ENCODE assay signal across 8 cellular contexts in genomic region chr19:36169084-36169760, GRCh38. TPM values are rescaled to one million over a fixed set of nuclear protein-coding genes. Genes with fewer than 3 reads are reported as not detected.
DNase-seq lines count a peak whose midpoint lies in the region; ATAC-seq, FAIRE-seq and TF ChIP-seq lines count a peak whose summit lies in the region.

No MANE protein-coding gene starts in this region.

- ATAC-seq in GM23338 (no peak), psoas muscle (peak in 1 of 4 donors; percentile 6)
- no peak for ATAC-seq in naive thymus-derived CD8-positive, alpha-beta T cell

- no peak overlapping the region for H4K5ac ChIP-seq in H1 (ENCODE audit: insufficient read length, low read depth, low read length)

- H3K27me3 Mint-ChIP-seq in GM23338 (ENCODE audit: insufficient read depth, low read depth, poor library complexity): peaks cover 12% of the 10 kb centered on the region
- H3K27me3 Mint-ChIP-seq in endodermal cell (ENCODE audit: insufficient read depth): no peaks in the 10 kb centered on the region
- H3K27me3 Mint-ChIP-seq in naive thymus-derived CD8-positive, alpha-beta T cell: no peaks in the 10 kb centered on the region

- intact Hi-C loops in psoas muscle (cut with DNase I): no loop called here

- POLR2A ChIA-PET in H1 (lab: Charles Lee; ENCODE audit: partially characterized antibody): interaction anchor here (0.7 to 7.9 kb wide), 8 partner anchors 8 to 54 kb away, joined by 3 to 45 read pairs (median 5); partner anchors contain the start of genes CAPNS1, POLR2I and TBCB
- POLR2A ChIA-PET in naive thymus-derived CD8-positive, alpha-beta T cell (lab: Charles Lee): interaction anchor here (0.5 to 1.3 kb wide), 4 partner anchors 41 to 271 kb away, joined by 3 to 10 read pairs (median 4); no protein-coding TSS in a partner anchor

- H3K36me3 ChIP-seq in GM23338 (ENCODE audit: insufficient read depth): no peaks in the 10 kb centered on the region
- no peaks in the 10 kb centered on the region for H3K36me3 ChIP-seq in H1 (ENCODE audit: control insufficient read depth in 2 of 4, insufficient read depth in 4 of 4, low read length in 3 of 4)
- peaks cover 0 to 5% of the 10 kb centered on the region in 2 donors for H3K36me3 ChIP-seq in psoas muscle (ENCODE audit: insufficient read depth in 1 of 2, low read depth in 1 of 2)
- peaks cover 9% of the 10 kb centered on the region for H3K36me3 ChIP-seq in endodermal cell (ENCODE audit: control insufficient read depth, insufficient read depth, low read length)

- no peaks in the 10 kb centered on the region for H3K27me3 ChIP-seq in GM23338 (ENCODE audit: insufficient read depth)
- H3K27me3 ChIP-seq in H1 (replicated peaks in 1 of 4; ENCODE audit: control insufficient read depth in 3 of 4, extremely low read depth in 1 of 4, insufficient read depth in 3 of 4, low read length in 3 of 4): no peaks in the 10 kb centered on the region
- H3K27me3 ChIP-seq in psoas muscle (ENCODE audit: insufficient read depth in 3 of 3, low read length in 2 of 3): no peaks in the 10 kb centered on the region
- H3K27me3 ChIP-seq in endodermal cell (ENCODE audit: control insufficient read depth, insufficient read depth, low read length, poor library complexity, severe bottlenecking): no peaks in the 10 kb centered on the region

- no peaks in the 10 kb centered on the region for H3K9me3 ChIP-seq in H1 (ENCODE audit: insufficient read depth in 2 of 2, low read depth in 1 of 2, low read length in 1 of 2)
- H3K9me3 ChIP-seq in psoas muscle: no peaks in the 10 kb centered on the region
- no peaks in the 10 kb centered on the region for H3K9me3 ChIP-seq in endodermal cell (ENCODE audit: control insufficient read depth, low read length)

- H3K79me1 ChIP-seq in H1 (ENCODE audit: low read depth, low read length): no peaks in the 10 kb centered on the region

- TF ChIP-seq RAD21 in H1 (IDR thresholded peaks at IDR 0.05 in 1 of 2, conservative IDR thresholded peaks at IDR 0.05 in 1 of 2; ENCODE audit: low read depth in 2 of 2, low read length in 2 of 2): no peak

- H3K27ac Mint-ChIP-seq in GM23338 (no peak overlapping the region), endodermal cell (no peak overlapping the region)
- H3K27ac Mint-ChIP-seq in naive thymus-derived CD8-positive, alpha-beta T cell: peak overlapping the region in 1 of 10 donors; percentile 22

- no peaks in the 10 kb centered on the region for H3K9me2 ChIP-seq in GM23338 (ENCODE audit: insufficient read depth)

- H2BK15ac ChIP-seq in H1 (ENCODE audit: low read length): no peak overlapping the region

- H3K23me2 ChIP-seq in H1 (ENCODE audit: low read depth, low read length): no peaks in the 10 kb centered on the region

- H3K4me1 Mint-ChIP-seq in GM23338 (0 out of 3 replicates have a peak, but pooled peaks cover 3% of the 10 kb centered on the region), endodermal cell (no peaks in the 10 kb centered on the region)
- H3K4me1 Mint-ChIP-seq in naive thymus-derived CD8-positive, alpha-beta T cell: peaks cover 0 to 4% (median 2%) of the 10 kb centered on the region in 4 donors

- H4K91ac ChIP-seq in H1 (replicated peaks; ENCODE audit: insufficient read length, low read length): no peak overlapping the region

- H4K8ac ChIP-seq in H1 (ENCODE audit: extremely low read depth, insufficient read depth, low read length): no peak overlapping the region

- H3K4me2 ChIP-seq in GM23338 (no peak overlapping the region), H1 (ENCODE audit: insufficient read depth in 1 of 2, low read depth in 2 of 2, low read length in 2 of 2) (no peak overlapping the region)

- no peak overlapping the region for H3K9ac ChIP-seq in H1 (replicated peaks in 1 of 4; ENCODE audit: extremely low read depth in 1 of 4, low read depth in 3 of 4, low read length in 3 of 4)
- H3K9ac ChIP-seq in endodermal cell (ENCODE audit: extremely low read depth, low read length, poor library complexity, severe bottlenecking): no peak overlapping the region

- DNase-seq in GM23338 (ENCODE audit: low spot score): peak; percentile 11
- DNase-seq in NCI-H2171 treated with DMSO at 0.1 percent for 48 hours (lab: John Stamatoyannopoulos, UW): peak; percentile 87
- no peak for DNase-seq in H1 (ENCODE audit: low read depth in 1 of 2, low spot score in 2 of 2)
- no peak for DNase-seq in psoas muscle
- no peak for DNase-seq in endodermal cell
- DNase-seq in NCI-H446 treated with DMSO at 0.1 percent for 48 hours (lab: John Stamatoyannopoulos, UW): no peak
- DNase-seq in naive thymus-derived CD8-positive, alpha-beta T cell: no peak
- no peak for DNase-seq in medulla oblongata (ENCODE audit: extremely low spot score)

- H3K27ac ChIP-seq in GM23338 (ENCODE audit: low read depth): no peak overlapping the region; the same call in 1 of the 2 replicates
- no peak overlapping the region for H3K27ac ChIP-seq in H1 (ENCODE audit: low read depth, low read length)
- H3K27ac ChIP-seq in psoas muscle: peak overlapping the region; percentile 39
- no peak overlapping the region for H3K27ac ChIP-seq in endodermal cell (ENCODE audit: low read depth, low read length)

- H2BK20ac ChIP-seq in H1 (ENCODE audit: low read length): no peak overlapping the region

- H2AK5ac ChIP-seq in H1 (ENCODE audit: low read depth, low read length): no peak overlapping the region

- H3K79me2 ChIP-seq in GM23338 (replicated peaks; ENCODE audit: insufficient read depth) (no peaks in the 10 kb centered on the region), H1 (ENCODE audit: control insufficient read depth in 1 of 2, insufficient read depth in 2 of 2, low read length in 2 of 2) (no peaks in the 10 kb centered on the region)

- H2BK12ac ChIP-seq in H1 (ENCODE audit: low read depth, low read length): peak overlapping the region; percentile 75; the same call in 1 of the 2 replicates

- TF ChIP-seq CTCF in GM23338 (conservative IDR thresholded peaks at IDR 0.05; ENCODE audit: low read depth in 2 of 2) (no peak), H1 (IDR thresholded peaks at IDR 0.05; ENCODE audit: control extremely low read depth in 1 of 3, insufficient read depth in 1 of 3, low read depth in 1 of 3, low read length in 3 of 3) (no peak), psoas muscle (IDR thresholded peaks at IDR 0.05) (no peak), endodermal cell (conservative IDR thresholded peaks at IDR 0.05) (no peak)

- H2BK120ac ChIP-seq in H1 (replicated peaks; ENCODE audit: low read depth, low read length): no peak overlapping the region

- 86% methylated on average over 9 of the region's 9 CpGs; no CpG with 5 or more reads in 1 of the 2 experiments for WGBS in H1 (ENCODE audit: extremely low coverage in 1 of 2, insufficient coverage in 1 of 2, insufficient read length in 1 of 2, insufficient replicate concordance in 2 of 2, low coverage in 1 of 2, low lambda C conversion rate in 2 of 2, missing lambda C conversion rate in 1 of 2), 2 experiments
- WGBS in psoas muscle, 3 donors: 22 to 28% (median 25%) methylated on average over 9 of the region's 9 CpGs
- 88 to 92% methylated on average over 6 to 9 of the region's 9 CpGs for WGBS in endodermal cell (ENCODE audit: insufficient coverage in 1 of 2, insufficient read length in 1 of 2), 2 experiments

- no peak for TF ChIP-seq EP300 in H1 (IDR thresholded peaks at IDR 0.05; ENCODE audit: borderline replicate concordance in 1 of 2, low read depth in 2 of 2, low read length in 2 of 2)

- peaks cover 11% of the 10 kb centered on the region; the same call in 1 of the 2 replicates for H3F3A ChIP-seq in GM23338 (replicated peaks; ENCODE audit: low read depth)

- H2AFZ ChIP-seq in GM23338 (no peak overlapping the region), H1 (ENCODE audit: low read length) (no peak overlapping the region)

- H3K4me3 ChIP-seq in GM23338 (no peak overlapping the region), H1 (ENCODE audit: extremely low read depth in 1 of 4, insufficient read depth in 2 of 4, low read depth in 3 of 4, low read length in 4 of 4) (no peak overlapping the region; a peak in 1 of 8 replicates), psoas muscle (no peak overlapping the region), endodermal cell (ENCODE audit: low read length) (no peak overlapping the region)

- no peak overlapping the region for H3K4ac ChIP-seq in H1 (replicated peaks; ENCODE audit: insufficient read length, low read depth, low read length)

- H3K56ac ChIP-seq in H1 (replicated peaks; ENCODE audit: insufficient read length, low read depth, low read length): no peak overlapping the region

- H3K18ac ChIP-seq in H1 (ENCODE audit: extremely low read depth, low read length): no peak overlapping the region

- no peak for FAIRE-seq in H1 (lab: Jason Lieb, UNC)

- H3K4me1 ChIP-seq in GM23338 (ENCODE audit: insufficient read depth): no peaks in the 10 kb centered on the region
- H3K4me1 ChIP-seq in H1 (replicated peaks in 1 of 4; ENCODE audit: control insufficient read depth in 3 of 4, insufficient read depth in 4 of 4, low read length in 3 of 4): no peaks in the 10 kb centered on the region
- H3K4me1 ChIP-seq in psoas muscle: peaks cover 4% of the 10 kb centered on the region
- no peaks in the 10 kb centered on the region for H3K4me1 ChIP-seq in endodermal cell (ENCODE audit: control insufficient read depth, insufficient read depth, low read length)

- no peak overlapping the region for H3K23ac ChIP-seq in H1 (ENCODE audit: insufficient read length)

- H2BK5ac ChIP-seq in H1 (ENCODE audit: low read depth, low read length): no peak overlapping the region

- no peak overlapping the region for H3K14ac ChIP-seq in H1 (ENCODE audit: insufficient read length)

- no peaks in the 10 kb centered on the region for H3K36me3 Mint-ChIP-seq in GM23338 (ENCODE audit: low read depth)
- H3K36me3 Mint-ChIP-seq in endodermal cell (ENCODE audit: low read depth): peaks cover 9% of the 10 kb centered on the region
- no peaks in the 10 kb centered on the region for H3K36me3 Mint-ChIP-seq in naive thymus-derived CD8-positive, alpha-beta T cell

- TF ChIP-seq POLR2A in H1 (IDR thresholded peaks at IDR 0.05; ENCODE audit: control extremely low read depth in 1 of 2, low read depth in 2 of 2, low read length in 2 of 2): no peak

- CTCF ChIA-PET in H1 (lab: Charles Lee; ENCODE audit: partially characterized antibody): interaction anchor here (0.7 to 13.5 kb wide), 10 partner anchors 8 to 274 kb away, joined by 3 to 157 read pairs (median 4); partner anchors contain the start of genes CAPNS1 and ZFP14

- H3K9me3 Mint-ChIP-seq in GM23338 (no peaks in the 10 kb centered on the region), endodermal cell (no peaks in the 10 kb centered on the region)
- no peaks in the 10 kb centered on the region for H3K9me3 Mint-ChIP-seq in naive thymus-derived CD8-positive, alpha-beta T cell

- H4K20me1 ChIP-seq in GM23338 (replicated peaks; ENCODE audit: insufficient read depth) (no peaks in the 10 kb centered on the region), H1 (replicated peaks in 1 of 2; ENCODE audit: control insufficient read depth in 1 of 2, insufficient read depth in 2 of 2, low read length in 2 of 2) (no peaks in the 10 kb centered on the region)

- no peak overlapping the region for H3K4me3 Mint-ChIP-seq in GM23338
- H3K4me3 Mint-ChIP-seq in endodermal cell: no peak overlapping the region
- no peak overlapping the region for H3K4me3 Mint-ChIP-seq in naive thymus-derived CD8-positive, alpha-beta T cell

RNA-seq across cellular contexts. Expression of gene COX7A1, which starts 17.0 kb away (rescaled TPM):
- 0.52 TPM in 1 of 2 replicates, not detected in the other for total RNA-seq in GM23338 (2014; rRNA removed; shearing (Covaris generic))
- 5.5 and 6.3 TPM in 2 replicates for polyA plus RNA-seq in GM23338 (2016; fragmentation: Nextera tagmentation; extraction: Ambion mirVana)
- total RNA-seq in H1 (2021; fragmentation: NEBNext Ultra II Directional; extraction: Animal tissue kit (Norgen Biotek cat#: 25700)): 0.60 and 0.75 TPM in 2 replicates
- 0.60 and 0.96 TPM in 2 replicates for polyA plus RNA-seq in H1 (2011; rRNA removed)
- 0.43 TPM for polyA plus RNA-seq in H1 (2011; cell fraction: cytosol; rRNA removed)
- polyA plus RNA-seq in H1 (2011; cell fraction: nucleus; rRNA removed): 1.9 TPM
- polyA plus RNA-seq in H1 (2012, experiment 1 of 2): 0.88 to 23.4 TPM (median 2.0 TPM) in 4 replicates
- polyA plus RNA-seq in H1 (2012, experiment 2 of 2): 0.43 TPM
- 0.93 TPM for polyA plus RNA-seq in H1 (2013, experiment 1 of 2)
- 0.96 TPM for polyA plus RNA-seq in H1 (2013, experiment 2 of 2)
- polyA minus RNA-seq in H1 (2011; rRNA and poly(A)+ RNA removed): not detected in 2 replicates
- not detected for polyA minus RNA-seq in H1 (2011; cell fraction: cytosol; rRNA and poly(A)+ RNA removed)
- not detected for polyA minus RNA-seq in H1 (2011; cell fraction: nucleus; rRNA and poly(A)+ RNA removed)
- total RNA-seq in psoas muscle: 1,000 to 10,000 TPM; 1,453 to 1,741 (median 1,623) TPM
- polyA plus RNA-seq in psoas muscle: 1,000 to 10,000 TPM in 1 of 3 donors, 100 to 1,000 TPM in 2; 571 to 1,031 (median 717) TPM
- 1 to 10 TPM; 1.4 to 2.4 TPM for total RNA-seq in endodermal cell
- polyA plus RNA-seq in endodermal cell (2013, experiment 1 of 2): not detected
- not detected for polyA plus RNA-seq in endodermal cell (2013, experiment 2 of 2)
- not detected for total RNA-seq in naive thymus-derived CD8-positive, alpha-beta T cell
- polyA plus RNA-seq in naive thymus-derived CD8-positive, alpha-beta T cell: not detected

RNA-seq across cellular contexts. Expression of gene CAPNS1, which starts 29.4 kb away (rescaled TPM):
- total RNA-seq in GM23338 (2014; rRNA removed; shearing (Covaris generic)): 112 and 123 TPM in 2 replicates
- polyA plus RNA-seq in GM23338 (2016; fragmentation: Nextera tagmentation; extraction: Ambion mirVana): 227 and 230 TPM in 2 replicates
- 382 and 386 TPM in 2 replicates for total RNA-seq in H1 (2021; fragmentation: NEBNext Ultra II Directional; extraction: Animal tissue kit (Norgen Biotek cat#: 25700))
- 438 and 448 TPM in 2 replicates for polyA plus RNA-seq in H1 (2011; rRNA removed)
- 311 TPM for polyA plus RNA-seq in H1 (2011; cell fraction: cytosol; rRNA removed)
- 321 TPM for polyA plus RNA-seq in H1 (2011; cell fraction: nucleus; rRNA removed)
- polyA plus RNA-seq in H1 (2012, experiment 1 of 2): 410 to 468 TPM (median 461 TPM) in 4 replicates
- 404 TPM for polyA plus RNA-seq in H1 (2012, experiment 2 of 2)
- 301 TPM for polyA plus RNA-seq in H1 (2013, experiment 1 of 2)
- 319 TPM for polyA plus RNA-seq in H1 (2013, experiment 2 of 2)
- 347 and 394 TPM in 2 replicates for polyA minus RNA-seq in H1 (2011; rRNA and poly(A)+ RNA removed)
- polyA minus RNA-seq in H1 (2011; cell fraction: cytosol; rRNA and poly(A)+ RNA removed): 167 TPM
- polyA minus RNA-seq in H1 (2011; cell fraction: nucleus; rRNA and poly(A)+ RNA removed): 90.7 TPM
- total RNA-seq in psoas muscle: 100 to 1,000 TPM; 465 to 626 (median 571) TPM
- polyA plus RNA-seq in psoas muscle: 100 to 1,000 TPM; 464 to 484 (median 475) TPM
- 100 to 1,000 TPM; 633 to 714 TPM for total RNA-seq in endodermal cell
- 405 TPM for polyA plus RNA-seq in endodermal cell (2013, experiment 1 of 2)
- 436 TPM for polyA plus RNA-seq in endodermal cell (2013, experiment 2 of 2)
- 100 to 1,000 TPM; 228 to 239 TPM for total RNA-seq in naive thymus-derived CD8-positive, alpha-beta T cell
- 100 to 1,000 TPM in 1 of 3 donors, 10 to 100 TPM in 2; 93.4 to 137 (median 100.0) TPM for polyA plus RNA-seq in naive thymus-derived CD8-positive, alpha-beta T cell

RNA-seq across cellular contexts. Expression of gene ZNF565, which starts 45.2 kb away (rescaled TPM):
- total RNA-seq in GM23338 (2014; rRNA removed; shearing (Covaris generic)): 2.4 TPM in 2 replicates
- polyA plus RNA-seq in GM23338 (2016; fragmentation: Nextera tagmentation; extraction: Ambion mirVana) (1.9 and 3.2 TPM in 2 replicates), H1 (2011; rRNA removed) (0.42 and 0.89 TPM in 2 replicates), psoas muscle (1 to 10 TPM; 3.1 to 6.0 (median 3.6) TPM)
- 2.7 and 3.1 TPM in 2 replicates for total RNA-seq in H1 (2021; fragmentation: NEBNext Ultra II Directional; extraction: Animal tissue kit (Norgen Biotek cat#: 25700))
- 1.3 TPM for polyA plus RNA-seq in H1 (2011; cell fraction: cytosol; rRNA removed)
- polyA plus RNA-seq in H1 (2011; cell fraction: nucleus; rRNA removed): 0.76 TPM
- 1.8 to 2.5 TPM (median 2.2 TPM) in 4 replicates for polyA plus RNA-seq in H1 (2012, experiment 1 of 2)
- polyA plus RNA-seq in H1 (2012, experiment 2 of 2): 0.41 TPM
- 1.4 TPM for polyA plus RNA-seq in H1 (2013, experiment 1 of 2)
- polyA plus RNA-seq in H1 (2013, experiment 2 of 2): 1.6 TPM
- polyA minus RNA-seq in H1 (2011; rRNA and poly(A)+ RNA removed): 2.3 and 3.0 TPM in 2 replicates
- polyA minus RNA-seq in H1 (2011; cell fraction: cytosol; rRNA and poly(A)+ RNA removed): 2.3 TPM
- polyA minus RNA-seq in H1 (2011; cell fraction: nucleus; rRNA and poly(A)+ RNA removed): 2.4 TPM
- total RNA-seq in psoas muscle (1 to 10 TPM; 2.5 to 4.1 (median 3.6) TPM), endodermal cell (1 to 10 TPM; 1.6 to 2.7 TPM)
- 4.8 TPM for polyA plus RNA-seq in endodermal cell (2013, experiment 1 of 2)
- 4.0 TPM for polyA plus RNA-seq in endodermal cell (2013, experiment 2 of 2)
- total RNA-seq in naive thymus-derived CD8-positive, alpha-beta T cell: 1 to 10 TPM; 7.2 to 9.4 TPM
- 1 to 10 TPM; 1.7 to 4.8 (median 2.5) TPM for polyA plus RNA-seq in naive thymus-derived CD8-positive, alpha-beta T cell

RNA-seq across cellular contexts. Expression of gene ZNF146, which starts 45.7 kb away (rescaled TPM):
- total RNA-seq in GM23338 (2014; rRNA removed; shearing (Covaris generic)): 227 and 249 TPM in 2 replicates
- 111 and 143 TPM in 2 replicates for polyA plus RNA-seq in GM23338 (2016; fragmentation: Nextera tagmentation; extraction: Ambion mirVana)
- 154 and 161 TPM in 2 replicates for total RNA-seq in H1 (2021; fragmentation: NEBNext Ultra II Directional; extraction: Animal tissue kit (Norgen Biotek cat#: 25700))
- polyA plus RNA-seq in H1 (2011; rRNA removed): 18.8 and 27.0 TPM in 2 replicates
- polyA plus RNA-seq in H1 (2011; cell fraction: cytosol; rRNA removed): 67.9 TPM
- 29.6 TPM for polyA plus RNA-seq in H1 (2011; cell fraction: nucleus; rRNA removed)
- 74.1 to 160 TPM (median 94.5 TPM) in 4 replicates for polyA plus RNA-seq in H1 (2012, experiment 1 of 2)
- 6.1 TPM for polyA plus RNA-seq in H1 (2012, experiment 2 of 2)
- polyA plus RNA-seq in H1 (2013, experiment 1 of 2): 106 TPM
- polyA plus RNA-seq in H1 (2013, experiment 2 of 2): 101 TPM
- polyA minus RNA-seq in H1 (2011; rRNA and poly(A)+ RNA removed): 68.0 and 109 TPM in 2 replicates
- polyA minus RNA-seq in H1 (2011; cell fraction: cytosol; rRNA and poly(A)+ RNA removed): 59.6 TPM
- polyA minus RNA-seq in H1 (2011; cell fraction: nucleus; rRNA and poly(A)+ RNA removed): 159 TPM
- 10 to 100 TPM; 31.2 to 78.4 (median 65.7) TPM for total RNA-seq in psoas muscle
- 100 to 1,000 TPM in 1 of 3 donors, 10 to 100 TPM in 2; 30.5 to 114 (median 39.6) TPM for polyA plus RNA-seq in psoas muscle
- total RNA-seq in endodermal cell: 100 to 1,000 TPM; 105 to 128 TPM
- 101 TPM for polyA plus RNA-seq in endodermal cell (2013, experiment 1 of 2)
- 102 TPM for polyA plus RNA-seq in endodermal cell (2013, experiment 2 of 2)
- 10 to 100 TPM; 71.8 to 86.0 TPM for total RNA-seq in naive thymus-derived CD8-positive, alpha-beta T cell
- polyA plus RNA-seq in naive thymus-derived CD8-positive, alpha-beta T cell: 10 to 100 TPM; 51.4 to 88.6 (median 67.9) TPM

RNA-seq across cellular contexts. Expression of gene TBCB, which starts 54.0 kb away (rescaled TPM):
- total RNA-seq in GM23338 (2014; rRNA removed; shearing (Covaris generic)): 254 and 275 TPM in 2 replicates
- polyA plus RNA-seq in GM23338 (2016; fragmentation: Nextera tagmentation; extraction: Ambion mirVana) (277 and 290 TPM in 2 replicates), H1 (2011; rRNA removed) (286 and 367 TPM in 2 replicates), psoas muscle (100 to 1,000 TPM in 1 of 3 donors, 10 to 100 TPM in 2; 65.9 to 115 (median 80.4) TPM)
- 153 and 168 TPM in 2 replicates for total RNA-seq in H1 (2021; fragmentation: NEBNext Ultra II Directional; extraction: Animal tissue kit (Norgen Biotek cat#: 25700))
- polyA plus RNA-seq in H1 (2011; cell fraction: cytosol; rRNA removed): 316 TPM
- 258 TPM for polyA plus RNA-seq in H1 (2011; cell fraction: nucleus; rRNA removed)
- polyA plus RNA-seq in H1 (2012, experiment 1 of 2): 202 to 279 TPM (median 267 TPM) in 4 replicates
- 201 TPM for polyA plus RNA-seq in H1 (2012, experiment 2 of 2)
- polyA plus RNA-seq in H1 (2013, experiment 1 of 2): 197 TPM
- polyA plus RNA-seq in H1 (2013, experiment 2 of 2): 204 TPM
- polyA minus RNA-seq in H1 (2011; rRNA and poly(A)+ RNA removed): 134 and 157 TPM in 2 replicates
- polyA minus RNA-seq in H1 (2011; cell fraction: cytosol; rRNA and poly(A)+ RNA removed): 85.0 TPM
- polyA minus RNA-seq in H1 (2011; cell fraction: nucleus; rRNA and poly(A)+ RNA removed): 60.8 TPM
- total RNA-seq in psoas muscle (10 to 100 TPM; 44.4 to 67.2 (median 57.8) TPM), endodermal cell (100 to 1,000 TPM; 189 to 194 TPM)
- 216 TPM for polyA plus RNA-seq in endodermal cell (2013, experiment 1 of 2)
- polyA plus RNA-seq in endodermal cell (2013, experiment 2 of 2): 209 TPM
- 100 to 1,000 TPM; 111 to 120 TPM for total RNA-seq in naive thymus-derived CD8-positive, alpha-beta T cell
- polyA plus RNA-seq in naive thymus-derived CD8-positive, alpha-beta T cell: 100 to 1,000 TPM; 169 to 208 (median 179) TPM

Comparison
In these comparisons a context has a peak if more than half of its experiments do, and no peak if none do; other contexts are left out.
1. DNase-seq: peak in GM23338 (single experiment) and NCI-H2171 treated with DMSO at 0.1 percent for 48 hours (single experiment); none in H1 (0 of 2), psoas muscle (0 of 2), endodermal cell (single experiment), NCI-H446 treated with DMSO at 0.1 percent for 48 hours (single experiment), naive thymus-derived CD8-positive, alpha-beta T cell (0 of 10) and medulla oblongata (single experiment).
2. RNA of gene COX7A1, which starts 17.0 kb away (total RNA-seq): 1,453 to 1,741 TPM in psoas muscle; 1.4 to 2.4 TPM in endodermal cell, 0.60 to 0.75 TPM in H1, 0.52 TPM in GM23338 and not detected in naive thymus-derived CD8-positive, alpha-beta T cell; every median in the first group is over 100 times any median in the second.